17 cellular contexts compared by ENCODE assay signal in the genomic region with DNA sequence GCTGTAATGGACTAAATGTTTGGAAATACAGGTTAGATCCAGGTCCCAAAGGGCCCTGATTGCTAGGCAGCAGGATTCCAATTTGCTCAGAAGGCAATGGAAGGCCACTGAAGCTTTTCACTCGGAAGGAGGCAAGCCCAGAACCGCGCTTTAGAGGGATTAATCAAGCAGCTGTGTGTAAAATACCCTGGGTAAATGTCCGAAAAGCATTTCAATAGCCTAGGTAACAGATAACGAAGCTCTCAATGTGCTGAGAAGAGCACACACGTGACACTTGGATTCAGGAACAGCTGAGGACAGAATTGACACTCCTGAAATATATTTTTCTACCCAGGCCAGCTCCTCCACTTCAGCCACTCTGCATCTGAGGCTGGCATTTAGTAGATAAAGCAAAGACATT.
DNase-seq lines count a peak whose midpoint lies in the region; TF ChIP-seq lines count a peak whose summit lies in the region.
"Had no signal": no experiment of that assay in that cellular context is flagged by ENCODE, and none has a peak within 500 bp of the region (broad histone marks: within the 10 kb centered on the region; RNA-seq: fewer than 3 reads in every experiment).

No MANE protein-coding gene starts in this region.

- no peaks in the 10 kb centered on the region for H3K9me3 ChIP-seq in neural progenitor cell (ENCODE audit: low read depth)
- H3K9me3 ChIP-seq: Peyer's patch had no signal

- no peak for TF ChIP-seq CTCF in neural progenitor cell (IDR thresholded peaks at IDR 0.05)
- no peak for TF ChIP-seq CTCF in nephron progenitor cell (IDR thresholded peaks at IDR 0.05)

- no peak overlapping the region for H3K27ac ChIP-seq in neural progenitor cell
- H3K27ac ChIP-seq: Peyer's patch had no signal

- H3K4me1 ChIP-seq in neural progenitor cell = peaks cover 6% of the 10 kb centered on the region
- H3K4me1 ChIP-seq: Peyer's patch had no signal

- no peaks in the 10 kb centered on the region for H3K27me3 ChIP-seq in neural progenitor cell
- H3K27me3 ChIP-seq: Peyer's patch had no signal

- H3K36me3 Mint-ChIP-seq in neural progenitor cell = peaks cover 2% of the 10 kb centered on the region
- H3K36me3 Mint-ChIP-seq in nephron progenitor cell (ENCODE audit: low read depth) = no peaks in the 10 kb centered on the region
- H3K36me3 Mint-ChIP-seq: CD4-positive, CD25-positive, alpha-beta regulatory T cell; T-cell had no signal

- H3K36me3 ChIP-seq in neural progenitor cell = no peaks in the 10 kb centered on the region
- H3K36me3 ChIP-seq: Peyer's patch had no signal

- DNase-seq in NCI-H1092 (lab: John Stamatoyannopoulos, UW) (peak; percentile 21), NCI-H187 (lab: John Stamatoyannopoulos, UW) (peak; percentile 71 to 86), NCI-H345 (lab: John Stamatoyannopoulos, UW) (peak; percentile 47), neural progenitor cell (ENCODE audit: low spot score) (peak; percentile 21), kidney glomerular epithelial cell (lab: John Stamatoyannopoulos, UW) (no peak), EL (no peak), nephron progenitor cell (no peak)
- DNase-seq: CD4-positive, CD25-positive, alpha-beta regulatory T cell; Karpas-422; MV-4-11; NCI-H2081; NCI-H446; NCI-H748 treated with DMSO at 0.1 percent for 48 hours; Peyer's patch; T-cell had no signal

- no peak overlapping the region for H3K9ac ChIP-seq in neural progenitor cell

- no peak overlapping the region for H3K4me2 ChIP-seq in neural progenitor cell

- H3K27me3 Mint-ChIP-seq in neural progenitor cell (ENCODE audit: insufficient read depth, low read depth) = no peaks in the 10 kb centered on the region
- H3K27me3 Mint-ChIP-seq in nephron progenitor cell (ENCODE audit: low read depth, poor library complexity) = peaks cover 9% of the 10 kb centered on the region
- H3K27me3 Mint-ChIP-seq: CD4-positive, CD25-positive, alpha-beta regulatory T cell; T-cell had no signal

- H3K4me3 Mint-ChIP-seq in neural progenitor cell (no peak overlapping the region), nephron progenitor cell (no peak overlapping the region)
- H3K4me3 Mint-ChIP-seq: CD4-positive, CD25-positive, alpha-beta regulatory T cell; T-cell; T-helper 2 cell treated with Interferon-gamma antibody and Interleukin-4, amounts not matched to agents 5 μg/mL and 100 μg/mL, for 36 hours had no signal

- no peak overlapping the region for H2AFZ ChIP-seq in neural progenitor cell (replicated peaks)

- H3K4me3 ChIP-seq in neural progenitor cell = no peak overlapping the region
- H3K4me3 ChIP-seq: GM12878, Peyer's patch had no signal

- H3K27ac Mint-ChIP-seq in neural progenitor cell (peak overlapping the region; percentile 46), nephron progenitor cell (no peak overlapping the region)
- H3K27ac Mint-ChIP-seq: CD4-positive, CD25-positive, alpha-beta regulatory T cell; T-cell; T-helper 2 cell treated with Interferon-gamma antibody and Interleukin-4, amounts not matched to agents 5 μg/mL and 100 μg/mL, for 36 hours had no signal

- H3K4me1 Mint-ChIP-seq in neural progenitor cell = peaks cover 16% of the 10 kb centered on the region
- peaks cover 14% of the 10 kb centered on the region for H3K4me1 Mint-ChIP-seq in nephron progenitor cell
- H3K4me1 Mint-ChIP-seq: CD4-positive, CD25-positive, alpha-beta regulatory T cell; T-cell had no signal

- no peaks in the 10 kb centered on the region for H3F3A ChIP-seq in neural progenitor cell (ENCODE audit: low read depth)

- no peaks in the 10 kb centered on the region for H3K9me3 Mint-ChIP-seq in neural progenitor cell
- peaks cover 5% of the 10 kb centered on the region for H3K9me3 Mint-ChIP-seq in nephron progenitor cell

- H3K79me2 ChIP-seq in neural progenitor cell (ENCODE audit: low read depth) = no peaks in the 10 kb centered on the region

- H4K20me1 ChIP-seq in neural progenitor cell (ENCODE audit: low read depth) = no peaks in the 10 kb centered on the region

Comparison
In these comparisons a context has a peak if more than half of its experiments do, and no peak if none do; other contexts are left out.
1. DNase-seq: peak in NCI-H1092 (single experiment), NCI-H187 (2 of 2), NCI-H345 (single experiment) and neural progenitor cell (single experiment); none in kidney glomerular epithelial cell (single experiment), EL (single experiment) and nephron progenitor cell (single experiment).